ENCODE assay signal across 8 cellular contexts in genomic region chr1:44673675-44674112, GRCh38. TPM values are rescaled to one million over a fixed set of nuclear protein-coding genes. Genes with fewer than 3 reads are reported as not detected.
DNase-seq lines count a peak whose midpoint lies in the region; ATAC-seq and TF ChIP-seq lines count a peak whose summit lies in the region.

No MANE protein-coding gene starts in this region.

- H3K9me3 ChIP-seq in endocrine pancreas (ENCODE audit: control insufficient read depth, low read length) = no peaks in the 10 kb centered on the region

- peak overlapping the region; percentile 78 for H3K4me3 Mint-ChIP-seq in activated CD8-positive, alpha-beta memory T cell treated with anti-CD3 and anti-CD28 coated beads, Interleukin-2, amount 10 ng/mL, durations not matched to agents 7 days and 5 days
- H3K4me3 Mint-ChIP-seq in neural crest cell = peak overlapping the region; percentile 91

- H3K4me1 Mint-ChIP-seq in activated CD8-positive, alpha-beta memory T cell treated with anti-CD3 and anti-CD28 coated beads, Interleukin-2, amount 10 ng/mL, durations not matched to agents 7 days and 5 days = peaks cover 32% of the 10 kb centered on the region
- H3K4me1 Mint-ChIP-seq in neural crest cell = peaks cover 41% of the 10 kb centered on the region

- peak overlapping the region; percentile 58 for H3K9ac ChIP-seq in endocrine pancreas (ENCODE audit: control insufficient read depth, insufficient read depth, low read length)

- H3K9me3 Mint-ChIP-seq in activated CD8-positive, alpha-beta memory T cell treated with anti-CD3 and anti-CD28 coated beads, Interleukin-2, amount 10 ng/mL, durations not matched to agents 7 days and 5 days (ENCODE audit: low read depth) = no peaks in the 10 kb centered on the region
- no peaks in the 10 kb centered on the region for H3K9me3 Mint-ChIP-seq in neural crest cell

- H3K4me3 ChIP-seq in LNCaP clone FGC (ENCODE audit: low read depth, low read length) (peak overlapping the region; percentile 75), endocrine pancreas (ENCODE audit: control insufficient read depth, insufficient read depth, low read length) (peak overlapping the region; percentile 63)

- ATAC-seq in activated CD8-positive, alpha-beta memory T cell treated with anti-CD3 and anti-CD28 coated beads, Interleukin-2, amount 10 ng/mL, durations not matched to agents 7 days and 5 days = no peak
- no peak for ATAC-seq in HG02884 (IDR thresholded peaks at IDR 0.05; ENCODE audit: unreplicated experiment)

- no peaks in the 10 kb centered on the region for H3K36me3 ChIP-seq in endocrine pancreas (ENCODE audit: control insufficient read depth, insufficient read depth, low read length)

- H3K27me3 Mint-ChIP-seq in activated CD8-positive, alpha-beta memory T cell treated with anti-CD3 and anti-CD28 coated beads, Interleukin-2, amount 10 ng/mL, durations not matched to agents 7 days and 5 days = no peaks in the 10 kb centered on the region
- no peaks in the 10 kb centered on the region for H3K27me3 Mint-ChIP-seq in neural crest cell (ENCODE audit: low read depth)

- no peak for DNase-seq in activated CD8-positive, alpha-beta memory T cell treated with anti-CD3 and anti-CD28 coated beads, Interleukin-2, amount 10 ng/mL, durations not matched to agents 7 days and 5 days
- no peak for DNase-seq in activated CD8-positive, alpha-beta memory T cell treated with anti-CD3 and anti-CD28 coated beads, Interleukin-2, amount 50 U/mL, for 4 hours
- DNase-seq in LNCaP clone FGC (ENCODE audit: low read depth) (no peak), neural crest cell (ENCODE audit: low read depth, low spot score) (no peak), hepatic stellate cell (ENCODE audit: low spot score) (no peak), NCI-H2196 treated with DMSO at 0.1 percent for 48 hours (lab: John Stamatoyannopoulos, UW; ENCODE audit: unreplicated experiment) (no peak)

- TF ChIP-seq CTCF in LNCaP clone FGC (IDR thresholded peaks at IDR 0.05; ENCODE audit: control insufficient read depth, extremely low read depth, insufficient read depth) (no peak), neural crest cell (conservative IDR thresholded peaks at IDR 0.05) (no peak)

- H3K27me3 ChIP-seq in endocrine pancreas (ENCODE audit: control insufficient read depth, insufficient read depth, low read length) = no peaks in the 10 kb centered on the region

- CTCF ChIA-PET in activated CD8-positive, alpha-beta memory T cell treated with anti-CD3 and anti-CD28 coated beads, Interleukin-2, amount 10 ng/mL, durations not matched to agents 7 days and 5 days (lab: Charles Lee) = interaction anchor here (0.7 to 6.2 kb wide), 14 partner anchors 9 to 456 kb away, joined by 3 to 49 read pairs (median 4); partner anchors contain the start of gene RNU5D-1

- no peaks in the 10 kb centered on the region for H3K4me1 ChIP-seq in endocrine pancreas (ENCODE audit: control insufficient read depth, insufficient read depth, low read length)

- no peaks in the 10 kb centered on the region for H3K36me3 Mint-ChIP-seq in activated CD8-positive, alpha-beta memory T cell treated with anti-CD3 and anti-CD28 coated beads, Interleukin-2, amount 10 ng/mL, durations not matched to agents 7 days and 5 days
- H3K36me3 Mint-ChIP-seq in neural crest cell (ENCODE audit: low read depth) = no peaks in the 10 kb centered on the region

- H3K27ac Mint-ChIP-seq in activated CD8-positive, alpha-beta memory T cell treated with anti-CD3 and anti-CD28 coated beads, Interleukin-2, amount 10 ng/mL, durations not matched to agents 7 days and 5 days = peak overlapping the region; percentile 54
- H3K27ac Mint-ChIP-seq in neural crest cell (ENCODE audit: unreplicated experiment) = peak overlapping the region; percentile 78

RNA-seq across cellular contexts. Expression of gene TMEM53, which starts 0.6 kb away (rescaled TPM):
- 1 to 10 TPM; 3.6 to 3.7 TPM for total RNA-seq in activated CD8-positive, alpha-beta memory T cell treated with anti-CD3 and anti-CD28 coated beads, Interleukin-2, amount 10 ng/mL, durations not matched to agents 7 days and 5 days
- 14.1 and 15.7 TPM in 2 replicates for total RNA-seq in neural crest cell

RNA-seq across cellular contexts. Expression of gene ARMH1, which starts 0.8 kb away (rescaled TPM):
- total RNA-seq in activated CD8-positive, alpha-beta memory T cell treated with anti-CD3 and anti-CD28 coated beads, Interleukin-2, amount 10 ng/mL, durations not matched to agents 7 days and 5 days = 10 to 100 TPM; 17.0 to 17.2 TPM
- total RNA-seq in neural crest cell = 5.6 and 5.9 TPM in 2 replicates

RNA-seq across cellular contexts. Expression of gene RNU5D-1, which starts 57.3 kb away (rescaled TPM):
- total RNA-seq in activated CD8-positive, alpha-beta memory T cell treated with anti-CD3 and anti-CD28 coated beads, Interleukin-2, amount 10 ng/mL, durations not matched to agents 7 days and 5 days = not detected
- not detected in 2 replicates for total RNA-seq in neural crest cell
